7 cellular contexts compared by ENCODE assay signal in the genomic region with DNA sequence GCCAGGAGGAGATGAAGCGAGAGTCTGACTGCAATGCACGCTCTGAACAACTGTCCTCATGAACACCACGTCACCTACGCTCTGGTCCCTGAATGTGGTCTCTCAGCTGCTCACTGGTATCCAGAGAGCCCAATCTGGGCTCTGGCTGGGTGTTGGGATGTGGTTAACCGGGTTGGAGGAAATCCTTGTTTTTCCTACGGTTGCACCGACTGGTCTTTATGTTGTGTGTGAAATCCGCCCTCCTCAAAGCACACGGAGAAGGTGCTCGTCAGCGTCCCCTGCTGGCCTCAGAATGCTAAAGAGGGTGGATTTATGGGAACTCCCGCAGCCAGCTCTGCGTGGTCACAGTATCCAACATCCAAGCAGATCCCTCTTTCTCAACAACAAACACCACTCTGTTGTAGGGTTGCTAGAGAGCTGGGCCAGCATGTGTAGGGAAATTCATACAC. TPM values are rescaled to one million over a fixed set of nuclear protein-coding genes. Genes with fewer than 3 reads are reported as not detected.
DNase-seq lines count a peak whose midpoint lies in the region; ATAC-seq and TF ChIP-seq lines count a peak whose summit lies in the region.

No MANE protein-coding gene starts in this region.

- peaks cover 23% of the 10 kb centered on the region for H3K27me3 Mint-ChIP-seq in activated CD8-positive, alpha-beta memory T cell treated with anti-CD3 and anti-CD28 coated beads, Interleukin-2, amount 10 ng/mL, durations not matched to agents 7 days and 5 days

- H3K9me3 ChIP-seq in iPS DF 6.9 (ENCODE audit: control insufficient read depth, insufficient read depth, low read length), result no peaks in the 10 kb centered on the region

- H3K4me3 Mint-ChIP-seq in activated CD8-positive, alpha-beta memory T cell treated with anti-CD3 and anti-CD28 coated beads, Interleukin-2, amount 10 ng/mL, durations not matched to agents 7 days and 5 days, result no peak overlapping the region
- no peak overlapping the region for H3K4me3 Mint-ChIP-seq in stimulated activated effector memory CD8-positive, alpha-beta T cell treated with anti-CD3 and anti-CD28 coated beads, Interleukin-12 subunit alpha, Interleukin-12 subunit beta, amount 100 ng/mL, for 72 hours

- H3K27ac Mint-ChIP-seq in activated CD8-positive, alpha-beta memory T cell treated with anti-CD3 and anti-CD28 coated beads, Interleukin-2, amount 10 ng/mL, durations not matched to agents 7 days and 5 days, result no peak overlapping the region
- H3K27ac Mint-ChIP-seq in stimulated activated effector memory CD8-positive, alpha-beta T cell treated with anti-CD3 and anti-CD28 coated beads, Interleukin-12 subunit alpha, Interleukin-12 subunit beta, amount 100 ng/mL, for 72 hours, result no peak overlapping the region

- no peaks in the 10 kb centered on the region for H3K36me3 ChIP-seq in iPS DF 6.9 (ENCODE audit: control insufficient read depth, insufficient read depth, low read length)

- CTCF ChIA-PET in activated CD8-positive, alpha-beta memory T cell treated with anti-CD3 and anti-CD28 coated beads, Interleukin-2, amount 10 ng/mL, durations not matched to agents 7 days and 5 days (lab: Charles Lee), result interaction anchor here (0.7 to 2.6 kb wide), 7 partner anchors 14 to 175 kb away, joined by 3 to 9 read pairs (median 3); no protein-coding TSS in a partner anchor

- H3K4me1 Mint-ChIP-seq in activated CD8-positive, alpha-beta memory T cell treated with anti-CD3 and anti-CD28 coated beads, Interleukin-2, amount 10 ng/mL, durations not matched to agents 7 days and 5 days, result no peaks in the 10 kb centered on the region
- H3K4me1 Mint-ChIP-seq in stimulated activated effector memory CD8-positive, alpha-beta T cell treated with anti-CD3 and anti-CD28 coated beads, Interleukin-12 subunit alpha, Interleukin-12 subunit beta, amount 100 ng/mL, for 72 hours, result no peaks in the 10 kb centered on the region

- no peaks in the 10 kb centered on the region for H3K27me3 ChIP-seq in iPS DF 6.9 (ENCODE audit: control insufficient read depth, insufficient read depth, low read length)

- H3K4me3 ChIP-seq in NB4 (ENCODE audit: low read depth, low read length) (no peak overlapping the region), iPS DF 6.9 (ENCODE audit: low read length) (no peak overlapping the region)

- no peak overlapping the region for H3K27ac ChIP-seq in iPS DF 6.9 (ENCODE audit: low read length)

- DNase-seq in NB4 (ENCODE audit: low read depth) (peak; percentile 68), iPS DF 6.9 (ENCODE audit: low read depth, low spot score) (peak; percentile 60), GM19240 (ENCODE audit: insufficient read length, low spot score) (no peak)
- DNase-seq in activated CD8-positive, alpha-beta memory T cell treated with anti-CD3 and anti-CD28 coated beads, Interleukin-2, amount 10 ng/mL, durations not matched to agents 7 days and 5 days, result peak; percentile 42
- DNase-seq in stimulated activated effector memory CD8-positive, alpha-beta T cell treated with anti-CD3 and anti-CD28 coated beads, Interleukin-12 subunit alpha, Interleukin-12 subunit beta, amount 100 ng/mL, for 72 hours (ENCODE audit: low spot score in 2 of 2), result peak; percentile 22 to 53

- no peak for TF ChIP-seq POLR2A in NB4 (IDR thresholded peaks at IDR 0.05; ENCODE audit: extremely low read depth, insufficient read length)

- WGBS in iPS DF 6.9 (ENCODE audit: insufficient coverage, insufficient read length), result no CpG with 5 or more reads among the region's 13 CpGs

- no peak for ATAC-seq in activated CD8-positive, alpha-beta memory T cell treated with anti-CD3 and anti-CD28 coated beads, Interleukin-2, amount 10 ng/mL, durations not matched to agents 7 days and 5 days
- peak; percentile 52 for ATAC-seq in stimulated activated effector memory CD8-positive, alpha-beta T cell treated with anti-CD3 and anti-CD28 coated beads, Interleukin-12 subunit alpha, Interleukin-12 subunit beta, amount 100 ng/mL, for 72 hours
- ATAC-seq in esophagus mucosa, result no peak

- H3K36me3 Mint-ChIP-seq in activated CD8-positive, alpha-beta memory T cell treated with anti-CD3 and anti-CD28 coated beads, Interleukin-2, amount 10 ng/mL, durations not matched to agents 7 days and 5 days, result no peaks in the 10 kb centered on the region
- no peaks in the 10 kb centered on the region for H3K36me3 Mint-ChIP-seq in stimulated activated effector memory CD8-positive, alpha-beta T cell treated with anti-CD3 and anti-CD28 coated beads, Interleukin-12 subunit alpha, Interleukin-12 subunit beta, amount 100 ng/mL, for 72 hours

- no peaks in the 10 kb centered on the region for H3K4me1 ChIP-seq in iPS DF 6.9 (ENCODE audit: control insufficient read depth, insufficient read depth, low read length)

- TF ChIP-seq CTCF in GM12874 (IDR thresholded peaks at IDR 0.05; ENCODE audit: insufficient read depth, low read depth, low read length) (peak; percentile 89), NB4 (IDR thresholded peaks at IDR 0.05; ENCODE audit: low read depth, low read length) (peak; percentile 83)

- H3K9me3 Mint-ChIP-seq in activated CD8-positive, alpha-beta memory T cell treated with anti-CD3 and anti-CD28 coated beads, Interleukin-2, amount 10 ng/mL, durations not matched to agents 7 days and 5 days (ENCODE audit: low read depth), result no peaks in the 10 kb centered on the region
- no peaks in the 10 kb centered on the region for H3K9me3 Mint-ChIP-seq in stimulated activated effector memory CD8-positive, alpha-beta T cell treated with anti-CD3 and anti-CD28 coated beads, Interleukin-12 subunit alpha, Interleukin-12 subunit beta, amount 100 ng/mL, for 72 hours

RNA-seq across cellular contexts. Expression of gene FAM89A, which starts 51.8 kb away (rescaled TPM):
- 1 to 10 TPM; 5.9 to 9.8 TPM for total RNA-seq in activated CD8-positive, alpha-beta memory T cell treated with anti-CD3 and anti-CD28 coated beads, Interleukin-2, amount 10 ng/mL, durations not matched to agents 7 days and 5 days
- 12.4 TPM for total RNA-seq in esophagus mucosa
